Comparison of ENCODE assay signal across 1 cellular context in genomic region chrX:123814343-123814742, GRCh38.
TF ChIP-seq lines count a peak whose summit lies in the region.

No MANE protein-coding gene starts in this region.

TF ChIP-seq in HEK293, 187 proteins besides CTCF, POLR2A, EP300 and RAD21 (continued from another document):
- TF ChIP-seq, protein P1, sequence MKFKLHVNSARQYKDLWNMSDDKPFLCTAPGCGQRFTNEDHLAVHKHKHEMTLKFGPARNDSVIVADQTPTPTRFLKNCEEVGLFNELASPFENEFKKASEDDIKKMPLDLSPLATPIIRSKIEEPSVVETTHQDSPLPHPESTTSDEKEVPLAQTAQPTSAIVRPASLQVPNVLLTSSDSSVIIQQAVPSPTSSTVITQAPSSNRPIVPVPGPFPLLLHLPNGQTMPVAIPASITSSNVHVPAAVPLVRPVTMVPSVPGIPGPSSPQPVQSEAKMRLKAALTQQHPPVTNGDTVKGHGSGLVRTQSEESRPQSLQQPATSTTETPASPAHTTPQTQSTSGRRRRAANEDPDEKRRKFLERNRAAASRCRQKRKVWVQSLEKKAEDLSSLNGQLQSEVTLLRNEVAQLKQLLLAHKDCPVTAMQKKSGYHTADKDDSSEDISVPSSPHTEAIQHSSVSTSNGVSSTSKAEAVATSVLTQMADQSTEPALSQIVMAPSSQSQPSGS (tag by site-specific recombination; IDR thresholded peaks at IDR 0.05; ENCODE audit: low read depth), result peak; percentile 89
- TF ChIP-seq, protein P2, sequence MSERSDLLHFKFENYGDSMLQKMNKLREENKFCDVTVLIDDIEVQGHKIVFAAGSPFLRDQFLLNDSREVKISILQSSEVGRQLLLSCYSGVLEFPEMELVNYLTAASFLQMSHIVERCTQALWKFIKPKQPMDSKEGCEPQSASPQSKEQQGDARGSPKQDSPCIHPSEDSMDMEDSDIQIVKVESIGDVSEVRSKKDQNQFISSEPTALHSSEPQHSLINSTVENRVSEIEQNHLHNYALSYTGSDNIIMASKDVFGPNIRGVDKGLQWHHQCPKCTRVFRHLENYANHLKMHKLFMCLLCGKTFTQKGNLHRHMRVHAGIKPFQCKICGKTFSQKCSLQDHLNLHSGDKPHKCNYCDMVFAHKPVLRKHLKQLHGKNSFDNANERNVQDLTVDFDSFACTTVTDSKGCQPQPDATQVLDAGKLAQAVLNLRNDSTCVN (tag by site-specific recombination; optimal IDR thresholded peaks at IDR 0.05), result no peak
- TF ChIP-seq ZNF654 (tag by site-specific recombination; IDR thresholded peaks at IDR 0.05; ENCODE audit: low read depth), result no peak
- peak; percentile 6; the same call in 1 of the 2 replicates for TF ChIP-seq PRDM10 (tag by site-specific recombination; IDR thresholded peaks at IDR 0.05)
- TF ChIP-seq ZNF624 (tag by site-specific recombination; IDR thresholded peaks at IDR 0.05), result no peak
- 0 out of 2 replicates have a peak, but pooled peaks have one; percentile 24 for TF ChIP-seq ZBTB21 (tag by site-specific recombination; IDR thresholded peaks at IDR 0.05)
- no peak for TF ChIP-seq ZNF366 (tag by site-specific recombination; conservative IDR thresholded peaks at IDR 0.05)
- 0 out of 2 replicates have a peak, but pooled peaks have one; percentile 24 for TF ChIP-seq PRDM6 (tag by site-specific recombination; IDR thresholded peaks at IDR 0.05)
